In the genomic region with DNA sequence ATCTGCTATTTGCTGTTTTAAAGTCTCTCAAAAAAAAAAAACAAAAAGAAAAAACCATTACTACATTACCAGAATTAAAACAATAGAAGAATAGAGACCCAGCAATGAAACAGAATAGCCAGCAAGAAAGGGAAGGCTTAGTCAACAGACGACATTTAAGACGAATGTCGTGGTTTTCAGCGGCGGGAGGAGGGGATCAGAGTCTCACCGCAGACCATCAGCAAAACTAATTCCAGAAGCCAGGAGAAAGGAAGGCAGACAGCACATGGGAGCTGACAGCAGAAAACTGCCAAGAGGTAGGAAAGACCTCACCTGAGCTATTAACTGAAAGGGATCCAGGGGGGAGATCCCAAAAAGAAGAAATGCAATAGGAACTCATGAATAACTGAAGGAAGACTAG, we compare ENCODE assay signal across 18 cellular contexts.
A peak's percentile ranks its signal among the peaks of the same experiment; 100 is the strongest.
DNase-seq lines count a peak whose midpoint lies in the region; ATAC-seq and TF ChIP-seq lines count a peak whose summit lies in the region.
"Had no signal": no experiment of that assay in that cellular context is flagged by ENCODE, and none has a peak within 500 bp of the region (broad histone marks: within the 10 kb centered on the region; RNA-seq: fewer than 3 reads in every experiment).

No MANE protein-coding gene starts in this region.

- TF ChIP-seq EP300 in esophagus muscularis mucosa (IDR thresholded peaks at IDR 0.05), result no peak

- CTCF ChIA-PET in WTC11 (lab: Charles Lee), result no interaction called here

- peaks cover 59% of the 10 kb centered on the region for H3K36me3 Mint-ChIP-seq in WTC11
- H3K36me3 Mint-ChIP-seq in natural killer cell treated with Interleukin-12 subunit alpha and Interleukin-12 subunit beta and Interleukin-15 and Interleukin-18, amount 100 ng/mL, for 72 hours, result peaks cover 11% of the 10 kb centered on the region
- no peaks in the 10 kb centered on the region for H3K36me3 Mint-ChIP-seq in effector memory CD8-positive, alpha-beta T cell (ENCODE audit: insufficient read depth)

- DNase-seq in A172 (ENCODE audit: low spot score), result peak; percentile 10
- DNase-seq in WTC11 (ENCODE audit: low spot score), result no peak
- peak; percentile 2 for DNase-seq in astrocyte of the cerebellum (ENCODE audit: low read depth)
- DNase-seq in esophagus muscularis mucosa (ENCODE audit: extremely low spot score), result peak; percentile 14
- DNase-seq in natural killer cell treated with Interleukin-12 subunit alpha and Interleukin-12 subunit beta and Interleukin-15 and Interleukin-18, amount 100 ng/mL, for 72 hours (ENCODE audit: low spot score), result no peak
- no peak for DNase-seq in effector memory CD8-positive, alpha-beta T cell
- DNase-seq in body of pancreas, result no peak
- DNase-seq: 8988T; C1 segment of cervical spinal cord; Calu3; CD4-positive, alpha-beta memory T cell; COR-L47; DMS53; DMS79 treated with DMSO at 0.1 percent for 48 hours; GM23248; H7; HCEC 1CT had no signal

- H3K4me3 Mint-ChIP-seq in WTC11, result no peak overlapping the region
- no peak overlapping the region for H3K4me3 Mint-ChIP-seq in natural killer cell treated with Interleukin-12 subunit alpha and Interleukin-12 subunit beta and Interleukin-15 and Interleukin-18, amount 100 ng/mL, for 72 hours
- no peak overlapping the region for H3K4me3 Mint-ChIP-seq in effector memory CD8-positive, alpha-beta T cell
- H3K4me3 Mint-ChIP-seq: CD4-positive, alpha-beta memory T cell had no signal

- no peak for TF ChIP-seq CTCF in WTC11 (IDR thresholded peaks at IDR 0.05)
- no peak for TF ChIP-seq CTCF in astrocyte of the cerebellum (IDR thresholded peaks at IDR 0.05; ENCODE audit: low read depth, low read length, missing control alignments)
- no peak for TF ChIP-seq CTCF in esophagus muscularis mucosa (IDR thresholded peaks at IDR 0.05)
- TF ChIP-seq CTCF in body of pancreas (IDR thresholded peaks at IDR 0.05), result no peak

- H3K4me1 ChIP-seq in esophagus muscularis mucosa (no peaks in the 10 kb centered on the region), body of pancreas (no peaks in the 10 kb centered on the region)

- intact Hi-C loops in esophagus muscularis mucosa (cut with DNase I) (no loop called here), body of pancreas (cut with DNase I) (no loop called here)

- H3K9me3 ChIP-seq in esophagus muscularis mucosa (no peaks in the 10 kb centered on the region), body of pancreas (no peaks in the 10 kb centered on the region)

- H3K36me3 ChIP-seq in esophagus muscularis mucosa (peaks cover 4 to 54% (median 37%) of the 10 kb centered on the region in 4 donors), body of pancreas (replicated peaks in 1 of 2; ENCODE audit: insufficient read depth in 1 of 2, low read depth in 2 of 2) (no peaks in the 10 kb centered on the region)

- 85% methylated on average over 6 of the region's 6 CpGs for WGBS in esophagus muscularis mucosa
- WGBS in body of pancreas, 2 donors, result 87 to 93% methylated on average over 6 of the region's 6 CpGs

- H3K4me3 ChIP-seq in astrocyte of the cerebellum (ENCODE audit: low read depth, low read length), result no peak overlapping the region
- H3K4me3 ChIP-seq in esophagus muscularis mucosa, result no peak overlapping the region
- no peak overlapping the region for H3K4me3 ChIP-seq in body of pancreas
- H3K4me3 ChIP-seq: GM23248 had no signal

- H3K9me3 Mint-ChIP-seq in WTC11, result no peaks in the 10 kb centered on the region
- no peaks in the 10 kb centered on the region for H3K9me3 Mint-ChIP-seq in natural killer cell treated with Interleukin-12 subunit alpha and Interleukin-12 subunit beta and Interleukin-15 and Interleukin-18, amount 100 ng/mL, for 72 hours
- H3K9me3 Mint-ChIP-seq in effector memory CD8-positive, alpha-beta T cell, result no peaks in the 10 kb centered on the region
- H3K9me3 Mint-ChIP-seq: CD4-positive, alpha-beta memory T cell had no signal

- in situ Hi-C loops in astrocyte of the cerebellum (cut with HindIII; ENCODE audit: low sequenced_read_pairs), result no loop called here

- POLR2A ChIA-PET in WTC11 (lab: Charles Lee), result no interaction called here

- H3K27me3 ChIP-seq in esophagus muscularis mucosa (no peaks in the 10 kb centered on the region), body of pancreas (no peaks in the 10 kb centered on the region)

- no peaks in the 10 kb centered on the region for H3K27me3 Mint-ChIP-seq in WTC11 (ENCODE audit: low read depth)
- H3K27me3 Mint-ChIP-seq in natural killer cell treated with Interleukin-12 subunit alpha and Interleukin-12 subunit beta and Interleukin-15 and Interleukin-18, amount 100 ng/mL, for 72 hours, result no peaks in the 10 kb centered on the region
- H3K27me3 Mint-ChIP-seq in effector memory CD8-positive, alpha-beta T cell, result no peaks in the 10 kb centered on the region
- H3K27me3 Mint-ChIP-seq: CD4-positive, alpha-beta memory T cell had no signal

- no peak for TF ChIP-seq POLR2A in esophagus muscularis mucosa (IDR thresholded peaks at IDR 0.05; ENCODE audit: low read depth)
- TF ChIP-seq POLR2A in body of pancreas (IDR thresholded peaks at IDR 0.05), result no peak

- no peak overlapping the region for H3K27ac ChIP-seq in esophagus muscularis mucosa (replicated peaks in 1 of 4)
- no peak overlapping the region for H3K27ac ChIP-seq in body of pancreas
- H3K27ac ChIP-seq: GM23248 had no signal

- ATAC-seq in WTC11, result no peak
- ATAC-seq in natural killer cell treated with Interleukin-12 subunit alpha and Interleukin-12 subunit beta and Interleukin-15 and Interleukin-18, amount 100 ng/mL, for 72 hours, result no peak
- no peak for ATAC-seq in GM21515 (IDR thresholded peaks at IDR 0.05; ENCODE audit: unreplicated experiment)
- no peak for ATAC-seq in effector memory CD8-positive, alpha-beta T cell (replicated peaks)
- ATAC-seq in body of pancreas, result no peak

- H3K4me1 Mint-ChIP-seq in WTC11, result peaks cover 17% of the 10 kb centered on the region
- H3K4me1 Mint-ChIP-seq in natural killer cell treated with Interleukin-12 subunit alpha and Interleukin-12 subunit beta and Interleukin-15 and Interleukin-18, amount 100 ng/mL, for 72 hours (ENCODE audit: low read depth in 2 of 2), result peaks cover 0 to 8% of the 10 kb centered on the region in 2 donors
- no peaks in the 10 kb centered on the region for H3K4me1 Mint-ChIP-seq in effector memory CD8-positive, alpha-beta T cell (ENCODE audit: low read depth in 2 of 2)
- H3K4me1 Mint-ChIP-seq: CD4-positive, alpha-beta memory T cell had no signal

- peak overlapping the region; percentile 7; the same call in 1 of the 2 replicates for H3K27ac Mint-ChIP-seq in WTC11
- H3K27ac Mint-ChIP-seq in natural killer cell treated with Interleukin-12 subunit alpha and Interleukin-12 subunit beta and Interleukin-15 and Interleukin-18, amount 100 ng/mL, for 72 hours, result no peak overlapping the region
- H3K27ac Mint-ChIP-seq in effector memory CD8-positive, alpha-beta T cell, result no peak overlapping the region

TF ChIP-seq in WTC11, 78 proteins besides CTCF, POLR2A, EP300 and RAD21 (continues in another document):
- TF ChIP-seq OVOL2 (CRISPR knock-in tag; IDR thresholded peaks at IDR 0.05; ENCODE audit: borderline replicate concordance) (no peak), TEAD4 (CRISPR knock-in tag; IDR thresholded peaks at IDR 0.05) (no peak), ZNF263 (CRISPR knock-in tag; IDR thresholded peaks at IDR 0.05; ENCODE audit: low read depth) (no peak), ETV6 (CRISPR knock-in tag; IDR thresholded peaks at IDR 0.05) (no peak), ZNF219 (CRISPR knock-in tag; IDR thresholded peaks at IDR 0.05; ENCODE audit: borderline replicate concordance) (no peak)
- TF ChIP-seq, protein P1, sequence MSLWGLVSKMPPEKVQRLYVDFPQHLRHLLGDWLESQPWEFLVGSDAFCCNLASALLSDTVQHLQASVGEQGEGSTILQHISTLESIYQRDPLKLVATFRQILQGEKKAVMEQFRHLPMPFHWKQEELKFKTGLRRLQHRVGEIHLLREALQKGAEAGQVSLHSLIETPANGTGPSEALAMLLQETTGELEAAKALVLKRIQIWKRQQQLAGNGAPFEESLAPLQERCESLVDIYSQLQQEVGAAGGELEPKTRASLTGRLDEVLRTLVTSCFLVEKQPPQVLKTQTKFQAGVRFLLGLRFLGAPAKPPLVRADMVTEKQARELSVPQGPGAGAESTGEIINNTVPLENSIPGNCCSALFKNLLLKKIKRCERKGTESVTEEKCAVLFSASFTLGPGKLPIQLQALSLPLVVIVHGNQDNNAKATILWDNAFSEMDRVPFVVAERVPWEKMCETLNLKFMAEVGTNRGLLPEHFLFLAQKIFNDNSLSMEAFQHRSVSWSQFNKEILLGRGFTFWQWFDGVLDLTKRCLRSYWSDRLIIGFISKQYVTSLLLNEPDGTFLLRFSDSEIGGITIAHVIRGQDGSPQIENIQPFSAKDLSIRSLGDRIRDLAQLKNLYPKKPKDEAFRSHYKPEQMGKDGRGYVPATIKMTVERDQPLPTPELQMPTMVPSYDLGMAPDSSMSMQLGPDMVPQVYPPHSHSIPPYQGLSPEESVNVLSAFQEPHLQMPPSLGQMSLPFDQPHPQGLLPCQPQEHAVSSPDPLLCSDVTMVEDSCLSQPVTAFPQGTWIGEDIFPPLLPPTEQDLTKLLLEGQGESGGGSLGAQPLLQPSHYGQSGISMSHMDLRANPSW (CRISPR knock-in tag; conservative IDR thresholded peaks at IDR 0.05; ENCODE audit: low read depth), result no peak
- TF ChIP-seq, protein P2, sequence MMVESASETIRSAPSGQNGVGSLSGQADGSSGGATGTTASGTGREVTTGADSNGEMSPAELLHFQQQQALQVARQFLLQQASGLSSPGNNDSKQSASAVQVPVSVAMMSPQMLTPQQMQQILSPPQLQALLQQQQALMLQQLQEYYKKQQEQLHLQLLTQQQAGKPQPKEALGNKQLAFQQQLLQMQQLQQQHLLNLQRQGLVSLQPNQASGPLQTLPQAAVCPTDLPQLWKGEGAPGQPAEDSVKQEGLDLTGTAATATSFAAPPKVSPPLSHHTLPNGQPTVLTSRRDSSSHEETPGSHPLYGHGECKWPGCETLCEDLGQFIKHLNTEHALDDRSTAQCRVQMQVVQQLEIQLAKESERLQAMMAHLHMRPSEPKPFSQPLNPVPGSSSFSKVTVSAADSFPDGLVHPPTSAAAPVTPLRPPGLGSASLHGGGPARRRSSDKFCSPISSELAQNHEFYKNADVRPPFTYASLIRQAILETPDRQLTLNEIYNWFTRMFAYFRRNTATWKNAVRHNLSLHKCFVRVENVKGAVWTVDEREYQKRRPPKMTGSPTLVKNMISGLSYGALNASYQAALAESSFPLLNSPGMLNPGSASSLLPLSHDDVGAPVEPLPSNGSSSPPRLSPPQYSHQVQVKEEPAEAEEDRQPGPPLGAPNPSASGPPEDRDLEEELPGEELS (CRISPR knock-in tag; IDR thresholded peaks at IDR 0.05), result no peak
- TF ChIP-seq, protein P3, sequence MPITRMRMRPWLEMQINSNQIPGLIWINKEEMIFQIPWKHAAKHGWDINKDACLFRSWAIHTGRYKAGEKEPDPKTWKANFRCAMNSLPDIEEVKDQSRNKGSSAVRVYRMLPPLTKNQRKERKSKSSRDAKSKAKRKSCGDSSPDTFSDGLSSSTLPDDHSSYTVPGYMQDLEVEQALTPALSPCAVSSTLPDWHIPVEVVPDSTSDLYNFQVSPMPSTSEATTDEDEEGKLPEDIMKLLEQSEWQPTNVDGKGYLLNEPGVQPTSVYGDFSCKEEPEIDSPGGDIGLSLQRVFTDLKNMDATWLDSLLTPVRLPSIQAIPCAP (CRISPR knock-in tag; IDR thresholded peaks at IDR 0.05), result no peak

Comparison
In these comparisons a context has a peak if more than half of its experiments do, and no peak if none do; other contexts are left out.
1. DNase-seq: peak in A172 (single experiment), astrocyte of the cerebellum (single experiment) and esophagus muscularis mucosa (single experiment); none in WTC11 (single experiment), natural killer cell treated with Interleukin-12 subunit alpha and Interleukin-12 subunit beta and Interleukin-15 and Interleukin-18, amount 100 ng/mL, for 72 hours (single experiment), effector memory CD8-positive, alpha-beta T cell (0 of 3) and body of pancreas (0 of 4).